ENCODE assay signal across 1 cellular context in genomic region chr17:82217530-82218204, GRCh38.
TF ChIP-seq lines count a peak whose summit lies in the region.

No MANE protein-coding gene starts in this region.

TF ChIP-seq in HepG2, 621 proteins besides CTCF, POLR2A, EP300 and RAD21 (continued from another document and continues in another):
- TF ChIP-seq ARID4A (CRISPR knock-in tag; IDR thresholded peaks at IDR 0.05; ENCODE audit: borderline replicate concordance) = peak; percentile 62
- TF ChIP-seq GATA4 (IDR thresholded peaks at IDR 0.05; ENCODE audit: borderline replicate concordance, low read depth) = no peak
- TF ChIP-seq PCBP2 (optimal IDR thresholded peaks at IDR 0.05; ENCODE audit: low read depth, low read length, poor library complexity, severe bottlenecking) = no peak
- peak; percentile 30; the same call in 1 of the 2 replicates for TF ChIP-seq SMAD3 (CRISPR knock-in tag; IDR thresholded peaks at IDR 0.05)
- peak; percentile 41; the same call in 1 of the 2 replicates for TF ChIP-seq FOXK1 (CRISPR knock-in tag; IDR thresholded peaks at IDR 0.05; ENCODE audit: borderline replicate concordance, low read depth)
- TF ChIP-seq AHR (CRISPR knock-in tag; IDR thresholded peaks at IDR 0.05) = peak; percentile 98
- TF ChIP-seq ZNF768 (CRISPR knock-in tag; IDR thresholded peaks at IDR 0.05) = peak; percentile 52; the same call in 1 of the 2 replicates
- TF ChIP-seq HNRNPK (IDR thresholded peaks at IDR 0.05; ENCODE audit: low read depth, low read length, poor library complexity, severe bottlenecking) = no peak
- TF ChIP-seq, protein P1, sequence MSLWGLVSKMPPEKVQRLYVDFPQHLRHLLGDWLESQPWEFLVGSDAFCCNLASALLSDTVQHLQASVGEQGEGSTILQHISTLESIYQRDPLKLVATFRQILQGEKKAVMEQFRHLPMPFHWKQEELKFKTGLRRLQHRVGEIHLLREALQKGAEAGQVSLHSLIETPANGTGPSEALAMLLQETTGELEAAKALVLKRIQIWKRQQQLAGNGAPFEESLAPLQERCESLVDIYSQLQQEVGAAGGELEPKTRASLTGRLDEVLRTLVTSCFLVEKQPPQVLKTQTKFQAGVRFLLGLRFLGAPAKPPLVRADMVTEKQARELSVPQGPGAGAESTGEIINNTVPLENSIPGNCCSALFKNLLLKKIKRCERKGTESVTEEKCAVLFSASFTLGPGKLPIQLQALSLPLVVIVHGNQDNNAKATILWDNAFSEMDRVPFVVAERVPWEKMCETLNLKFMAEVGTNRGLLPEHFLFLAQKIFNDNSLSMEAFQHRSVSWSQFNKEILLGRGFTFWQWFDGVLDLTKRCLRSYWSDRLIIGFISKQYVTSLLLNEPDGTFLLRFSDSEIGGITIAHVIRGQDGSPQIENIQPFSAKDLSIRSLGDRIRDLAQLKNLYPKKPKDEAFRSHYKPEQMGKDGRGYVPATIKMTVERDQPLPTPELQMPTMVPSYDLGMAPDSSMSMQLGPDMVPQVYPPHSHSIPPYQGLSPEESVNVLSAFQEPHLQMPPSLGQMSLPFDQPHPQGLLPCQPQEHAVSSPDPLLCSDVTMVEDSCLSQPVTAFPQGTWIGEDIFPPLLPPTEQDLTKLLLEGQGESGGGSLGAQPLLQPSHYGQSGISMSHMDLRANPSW (CRISPR knock-in tag; IDR thresholded peaks at IDR 0.05; ENCODE audit: borderline replicate concordance) = no peak
- peak; percentile 24; the same call in 1 of the 2 replicates for TF ChIP-seq HOMEZ (CRISPR knock-in tag; IDR thresholded peaks at IDR 0.05; ENCODE audit: low read depth)
- no peak for TF ChIP-seq GMEB1 (CRISPR knock-in tag; IDR thresholded peaks at IDR 0.05; ENCODE audit: borderline replicate concordance)
- TF ChIP-seq DRAP1 (CRISPR knock-in tag; IDR thresholded peaks at IDR 0.05) = peak; percentile 41; the same call in 1 of the 2 replicates
- no peak for TF ChIP-seq LCORL (IDR thresholded peaks at IDR 0.05)
- TF ChIP-seq LCORL (CRISPR knock-in tag; IDR thresholded peaks at IDR 0.05) = peak; percentile 98
- TF ChIP-seq TFE3 (CRISPR knock-in tag; IDR thresholded peaks at IDR 0.05) = peak; percentile 77
- TF ChIP-seq MZF1 (CRISPR knock-in tag; IDR thresholded peaks at IDR 0.05; ENCODE audit: borderline replicate concordance) = peak; percentile 93
- peak; percentile 66; the same call in 1 of the 2 replicates for TF ChIP-seq KDM4B (CRISPR knock-in tag; IDR thresholded peaks at IDR 0.05)
- TF ChIP-seq MLX (CRISPR knock-in tag; IDR thresholded peaks at IDR 0.05) = peak; percentile 73
- peak; percentile 86; the same call in 1 of the 2 replicates for TF ChIP-seq ZNF580 (CRISPR knock-in tag; IDR thresholded peaks at IDR 0.05; ENCODE audit: borderline replicate concordance, low read depth)
- no peak for TF ChIP-seq ZNF326 (CRISPR knock-in tag; IDR thresholded peaks at IDR 0.05; ENCODE audit: borderline replicate concordance)
- TF ChIP-seq ZNF691 (CRISPR knock-in tag; IDR thresholded peaks at IDR 0.05; ENCODE audit: borderline replicate concordance, low read depth) = peak; percentile 71
- no peak for TF ChIP-seq CBX2 (IDR thresholded peaks at IDR 0.05; ENCODE audit: low read depth, low read length)
- TF ChIP-seq CBX2 (CRISPR knock-in tag; IDR thresholded peaks at IDR 0.05; ENCODE audit: low read depth) = peak; percentile 71; the same call in 1 of the 2 replicates
- TF ChIP-seq ZFP36L2 (CRISPR knock-in tag; IDR thresholded peaks at IDR 0.05) = 0 out of 2 replicates have a peak, but pooled peaks have one; percentile 56
- TF ChIP-seq, protein P2, sequence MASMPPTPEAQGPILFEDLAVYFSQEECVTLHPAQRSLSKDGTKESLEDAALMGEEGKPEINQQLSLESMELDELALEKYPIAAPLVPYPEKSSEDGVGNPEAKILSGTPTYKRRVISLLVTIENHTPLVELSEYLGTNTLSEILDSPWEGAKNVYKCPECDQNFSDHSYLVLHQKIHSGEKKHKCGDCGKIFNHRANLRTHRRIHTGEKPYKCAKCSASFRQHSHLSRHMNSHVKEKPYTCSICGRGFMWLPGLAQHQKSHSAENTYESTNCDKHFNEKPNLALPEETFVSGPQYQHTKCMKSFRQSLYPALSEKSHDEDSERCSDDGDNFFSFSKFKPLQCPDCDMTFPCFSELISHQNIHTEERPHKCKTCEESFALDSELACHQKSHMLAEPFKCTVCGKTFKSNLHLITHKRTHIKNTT (CRISPR knock-in tag; IDR thresholded peaks at IDR 0.05) = no peak
- peak; percentile 85 for TF ChIP-seq MYC (CRISPR knock-in tag; IDR thresholded peaks at IDR 0.05; ENCODE audit: borderline replicate concordance)
- TF ChIP-seq RFX1 (IDR thresholded peaks at IDR 0.05) = no peak
- TF ChIP-seq, protein P3, sequence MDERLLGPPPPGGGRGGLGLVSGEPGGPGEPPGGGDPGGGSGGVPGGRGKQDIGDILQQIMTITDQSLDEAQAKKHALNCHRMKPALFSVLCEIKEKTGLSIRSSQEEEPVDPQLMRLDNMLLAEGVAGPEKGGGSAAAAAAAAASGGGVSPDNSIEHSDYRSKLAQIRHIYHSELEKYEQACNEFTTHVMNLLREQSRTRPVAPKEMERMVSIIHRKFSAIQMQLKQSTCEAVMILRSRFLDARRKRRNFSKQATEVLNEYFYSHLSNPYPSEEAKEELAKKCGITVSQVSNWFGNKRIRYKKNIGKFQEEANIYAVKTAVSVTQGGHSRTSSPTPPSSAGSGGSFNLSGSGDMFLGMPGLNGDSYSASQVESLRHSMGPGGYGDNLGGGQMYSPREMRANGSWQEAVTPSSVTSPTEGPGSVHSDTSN (CRISPR knock-in tag; IDR thresholded peaks at IDR 0.05) = no peak
- TF ChIP-seq ZNF446 (CRISPR knock-in tag; IDR thresholded peaks at IDR 0.05) = no peak
- peak; percentile 70; the same call in 1 of the 2 replicates for TF ChIP-seq ZBTB21 (CRISPR knock-in tag; IDR thresholded peaks at IDR 0.05)
- TF ChIP-seq ZNF562 (CRISPR knock-in tag; IDR thresholded peaks at IDR 0.05; ENCODE audit: borderline replicate concordance) = no peak
- TF ChIP-seq CSRNP1 (CRISPR knock-in tag; IDR thresholded peaks at IDR 0.05) = peak; percentile 46; the same call in 1 of the 2 replicates
- TF ChIP-seq MBNL3 (CRISPR knock-in tag; conservative IDR thresholded peaks at IDR 0.05) = no peak
- no peak for TF ChIP-seq ZNF572 (CRISPR knock-in tag; IDR thresholded peaks at IDR 0.05)
- peak; percentile 89 for TF ChIP-seq JUND (CRISPR knock-in tag; IDR thresholded peaks at IDR 0.05)
- TF ChIP-seq, protein P4, sequence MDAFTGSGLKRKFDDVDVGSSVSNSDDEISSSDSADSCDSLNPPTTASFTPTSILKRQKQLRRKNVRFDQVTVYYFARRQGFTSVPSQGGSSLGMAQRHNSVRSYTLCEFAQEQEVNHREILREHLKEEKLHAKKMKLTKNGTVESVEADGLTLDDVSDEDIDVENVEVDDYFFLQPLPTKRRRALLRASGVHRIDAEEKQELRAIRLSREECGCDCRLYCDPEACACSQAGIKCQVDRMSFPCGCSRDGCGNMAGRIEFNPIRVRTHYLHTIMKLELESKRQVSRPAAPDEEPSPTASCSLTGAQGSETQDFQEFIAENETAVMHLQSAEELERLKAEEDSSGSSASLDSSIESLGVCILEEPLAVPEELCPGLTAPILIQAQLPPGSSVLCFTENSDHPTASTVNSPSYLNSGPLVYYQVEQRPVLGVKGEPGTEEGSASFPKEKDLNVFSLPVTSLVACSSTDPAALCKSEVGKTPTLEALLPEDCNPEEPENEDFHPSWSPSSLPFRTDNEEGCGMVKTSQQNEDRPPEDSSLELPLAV (CRISPR knock-in tag; conservative IDR thresholded peaks at IDR 0.05; ENCODE audit: low read depth) = no peak
- no peak for TF ChIP-seq FLYWCH1 (CRISPR knock-in tag; IDR thresholded peaks at IDR 0.05)
- peak; percentile 63; the same call in 1 of the 2 replicates for TF ChIP-seq BCL6 (CRISPR knock-in tag; IDR thresholded peaks at IDR 0.05)
- TF ChIP-seq JUNB (CRISPR knock-in tag; IDR thresholded peaks at IDR 0.05; ENCODE audit: borderline replicate concordance) = peak; percentile 75; the same call in 1 of the 2 replicates
